In genomic region chr3:196969660-196970546, GRCh38 we compare ENCODE assay signal across 1 cellular context.
TF ChIP-seq lines count a peak whose summit lies in the region.

No MANE protein-coding gene starts in this region.

TF ChIP-seq in HepG2, 621 proteins besides CTCF, POLR2A, EP300 and RAD21 (continues in another document):
- TF ChIP-seq NR0B2 (CRISPR knock-in tag; IDR thresholded peaks at IDR 0.05): no peak
- TF ChIP-seq ZNF563 (CRISPR knock-in tag; IDR thresholded peaks at IDR 0.05): peak; percentile 82; the same call in 1 of the 2 replicates
- TF ChIP-seq ZNF670 (CRISPR knock-in tag; IDR thresholded peaks at IDR 0.05; ENCODE audit: borderline replicate concordance): no peak
- peak; percentile 50; the same call in 1 of the 2 replicates for TF ChIP-seq ZSCAN31 (CRISPR knock-in tag; IDR thresholded peaks at IDR 0.05; ENCODE audit: low read depth)
- no peak for TF ChIP-seq ZNF276 (CRISPR knock-in tag; IDR thresholded peaks at IDR 0.05; ENCODE audit: low read depth)
- TF ChIP-seq ZNF550 (CRISPR knock-in tag; IDR thresholded peaks at IDR 0.05; ENCODE audit: borderline replicate concordance): no peak
- no peak for TF ChIP-seq MAF1 (CRISPR knock-in tag; IDR thresholded peaks at IDR 0.05; ENCODE audit: borderline replicate concordance)
- TF ChIP-seq FOXO4 (CRISPR knock-in tag; conservative IDR thresholded peaks at IDR 0.05): no peak
- peak; percentile 20 for TF ChIP-seq RARA (CRISPR knock-in tag; IDR thresholded peaks at IDR 0.05)
- TF ChIP-seq HOXA3 (CRISPR knock-in tag; IDR thresholded peaks at IDR 0.05): peak; percentile 71
- TF ChIP-seq MEIS2 (CRISPR knock-in tag; IDR thresholded peaks at IDR 0.05): 0 out of 2 replicates have a peak, but pooled peaks have one; percentile 28
- no peak for TF ChIP-seq LCORL (IDR thresholded peaks at IDR 0.05)
- no peak for TF ChIP-seq LCORL (CRISPR knock-in tag; IDR thresholded peaks at IDR 0.05)
- no peak for TF ChIP-seq ZNF326 (CRISPR knock-in tag; IDR thresholded peaks at IDR 0.05; ENCODE audit: borderline replicate concordance)
- TF ChIP-seq THAP7 (CRISPR knock-in tag; IDR thresholded peaks at IDR 0.05): no peak
- no peak for TF ChIP-seq MEIS1 (CRISPR knock-in tag; IDR thresholded peaks at IDR 0.05; ENCODE audit: borderline replicate concordance)
- no peak for TF ChIP-seq PHF21A (CRISPR knock-in tag; IDR thresholded peaks at IDR 0.05)
- TF ChIP-seq ZNF564 (CRISPR knock-in tag; IDR thresholded peaks at IDR 0.05): no peak; the same call in 1 of the 2 replicates
- TF ChIP-seq PAXIP1 (CRISPR knock-in tag; conservative IDR thresholded peaks at IDR 0.05): no peak
- no peak for TF ChIP-seq HMG20B (CRISPR knock-in tag; conservative IDR thresholded peaks at IDR 0.05)
- no peak for TF ChIP-seq REST (IDR thresholded peaks at IDR 0.05; ENCODE audit: borderline replicate concordance in 1 of 2, low read depth in 1 of 2, low read length in 2 of 2)
- TF ChIP-seq CHD2 (IDR thresholded peaks at IDR 0.05; ENCODE audit: low read depth, low read length): no peak
- TF ChIP-seq MLX (CRISPR knock-in tag; IDR thresholded peaks at IDR 0.05): no peak
- TF ChIP-seq NFRKB (IDR thresholded peaks at IDR 0.05): no peak
- no peak for TF ChIP-seq ATF7 (IDR thresholded peaks at IDR 0.05)
- TF ChIP-seq ATF7 (CRISPR knock-in tag; IDR thresholded peaks at IDR 0.05): no peak
- TF ChIP-seq RXRA (CRISPR knock-in tag; IDR thresholded peaks at IDR 0.05): no peak
- 0 out of 2 replicates have a peak, but pooled peaks have one; percentile 10 for TF ChIP-seq FOXO1 (CRISPR knock-in tag; IDR thresholded peaks at IDR 0.05)
- TF ChIP-seq CREBL2 (CRISPR knock-in tag; IDR thresholded peaks at IDR 0.05; ENCODE audit: borderline replicate concordance): no peak
- no peak for TF ChIP-seq KMT2B (CRISPR knock-in tag; IDR thresholded peaks at IDR 0.05)
- TF ChIP-seq PAWR (CRISPR knock-in tag; IDR thresholded peaks at IDR 0.05; ENCODE audit: borderline replicate concordance): no peak
- TF ChIP-seq ESRRA (CRISPR knock-in tag; IDR thresholded peaks at IDR 0.05; ENCODE audit: low read depth): no peak
- no peak for TF ChIP-seq NAIF1 (CRISPR knock-in tag; IDR thresholded peaks at IDR 0.05; ENCODE audit: borderline replicate concordance)
- TF ChIP-seq ZNF777 (CRISPR knock-in tag; IDR thresholded peaks at IDR 0.05): peak; percentile 72
- TF ChIP-seq IKZF5 (CRISPR knock-in tag; IDR thresholded peaks at IDR 0.05): peak; percentile 30; the same call in 1 of the 2 replicates
- no peak for TF ChIP-seq NFIC (IDR thresholded peaks at IDR 0.05; ENCODE audit: low read length)
- no peak for TF ChIP-seq HNF4A (CRISPR knock-in tag; IDR thresholded peaks at IDR 0.05)
- no peak; the same call in 1 of the 2 replicates for TF ChIP-seq DR1 (CRISPR knock-in tag; IDR thresholded peaks at IDR 0.05)
- no peak for TF ChIP-seq ATF4 (CRISPR knock-in tag; IDR thresholded peaks at IDR 0.05)
- TF ChIP-seq E2F5 (CRISPR knock-in tag; conservative IDR thresholded peaks at IDR 0.05): peak; percentile 65
- no peak for TF ChIP-seq ZNF567 (CRISPR knock-in tag; IDR thresholded peaks at IDR 0.05; ENCODE audit: borderline replicate concordance)
- TF ChIP-seq ZNF841 (CRISPR knock-in tag; IDR thresholded peaks at IDR 0.05; ENCODE audit: borderline replicate concordance): peak; percentile 24; the same call in 1 of the 2 replicates
- no peak for TF ChIP-seq ARNT (IDR thresholded peaks at IDR 0.05)
- no peak for TF ChIP-seq ZNF20 (CRISPR knock-in tag; IDR thresholded peaks at IDR 0.05)
- TF ChIP-seq ZNF451 (CRISPR knock-in tag; IDR thresholded peaks at IDR 0.05): peak; percentile 78; the same call in 1 of the 2 replicates
- no peak for TF ChIP-seq MBD4 (IDR thresholded peaks at IDR 0.05; ENCODE audit: borderline replicate concordance, low read length)
- TF ChIP-seq ZNF446 (CRISPR knock-in tag; IDR thresholded peaks at IDR 0.05): peak; percentile 75; the same call in 1 of the 2 replicates
- TF ChIP-seq ZNF253 (CRISPR knock-in tag; IDR thresholded peaks at IDR 0.05; ENCODE audit: borderline replicate concordance): no peak; the same call in 1 of the 2 replicates
- no peak for TF ChIP-seq ZNF34 (CRISPR knock-in tag; IDR thresholded peaks at IDR 0.05; ENCODE audit: borderline replicate concordance)
- TF ChIP-seq ZNF546 (CRISPR knock-in tag; conservative IDR thresholded peaks at IDR 0.05): no peak
- peak; percentile 36; the same call in 1 of the 2 replicates for TF ChIP-seq MYC (CRISPR knock-in tag; IDR thresholded peaks at IDR 0.05; ENCODE audit: borderline replicate concordance)
- no peak for TF ChIP-seq TBL1XR1 (IDR thresholded peaks at IDR 0.05; ENCODE audit: borderline replicate concordance, low read length, partially characterized antibody)
- TF ChIP-seq ZNF484 (CRISPR knock-in tag; IDR thresholded peaks at IDR 0.05; ENCODE audit: borderline replicate concordance, low read depth): no peak
- no peak for TF ChIP-seq NFE2 (CRISPR knock-in tag; IDR thresholded peaks at IDR 0.05)
- no peak for TF ChIP-seq NFYC (CRISPR knock-in tag; IDR thresholded peaks at IDR 0.05)
- no peak for TF ChIP-seq IKZF4 (CRISPR knock-in tag; IDR thresholded peaks at IDR 0.05; ENCODE audit: borderline replicate concordance, low read depth, not compliant biosample characterization)
